Comparison of ENCODE assay signal across 13 cellular contexts in the genomic region with DNA sequence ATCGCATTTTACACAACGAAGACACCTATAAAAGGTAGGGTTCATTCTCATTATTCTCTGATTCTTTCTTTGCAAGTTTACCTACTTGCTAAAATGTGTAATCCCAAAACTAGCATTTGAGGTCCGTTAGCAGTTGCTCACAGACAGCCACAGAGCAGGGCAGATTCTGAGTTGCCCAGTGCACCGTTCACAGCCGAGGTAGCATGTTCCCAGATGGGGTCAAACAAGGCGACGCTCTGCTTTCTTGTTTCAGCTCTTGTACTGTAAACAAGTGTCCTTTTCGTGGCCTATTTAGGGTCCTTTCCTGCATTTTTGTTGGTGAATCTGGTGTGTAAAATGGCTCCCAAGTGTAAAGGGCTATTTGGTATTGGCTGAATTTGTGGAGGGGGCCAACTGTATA. TPM values are rescaled to one million over a fixed set of nuclear protein-coding genes. Genes with fewer than 3 reads are reported as not detected.
DNase-seq lines count a peak whose midpoint lies in the region; TF ChIP-seq lines count a peak whose summit lies in the region.
"Had no signal": no experiment of that assay in that cellular context is flagged by ENCODE, and none has a peak within 500 bp of the region (broad histone marks: within the 10 kb centered on the region; RNA-seq: fewer than 3 reads in every experiment).

No MANE protein-coding gene starts in this region.

- H3K4me3 ChIP-seq in OCI-LY3 (ENCODE audit: low read length), result peak overlapping the region; percentile 87
- peak overlapping the region in 6 of 8 donors; percentile 7 to 89 (median 70) for H3K4me3 ChIP-seq in spleen
- H3K4me3 ChIP-seq: A549, SK-N-MC had no signal

- TF ChIP-seq CTCF in OCI-LY3 (IDR thresholded peaks at IDR 0.05; ENCODE audit: low read depth, low read length), result no peak
- no peak for TF ChIP-seq CTCF in brain (conservative IDR thresholded peaks at IDR 0.05)
- TF ChIP-seq CTCF in spleen (IDR thresholded peaks at IDR 0.05 in 8 of 11, conservative IDR thresholded peaks at IDR 0.05 in 3 of 11), result no peak

- no peak overlapping the region for H3K27ac Mint-ChIP-seq in brain
- H3K27ac Mint-ChIP-seq: nephron had no signal

- H3K79me2 ChIP-seq in OCI-LY3 (ENCODE audit: low read length), result peaks cover 81% of the 10 kb centered on the region

- peak; percentile 55 for DNase-seq in activated CD4-positive, alpha-beta T cell treated with anti-CD3 and anti-CD28 coated beads for 48 hours
- no peak for DNase-seq in activated CD4-positive, alpha-beta T cell treated with anti-CD3 and anti-CD28 coated beads, Interleukin-2, amount 50 U/mL, for 1 hour
- no peak for DNase-seq in spleen
- DNase-seq in nucleus accumbens (lab: John Stamatoyannopoulos, UW), result no peak
- DNase-seq in posterior vena cava (ENCODE audit: low spot score), result no peak
- no peak for DNase-seq in activated CD4-positive, CD25-positive, alpha-beta regulatory T cell (lab: John Stamatoyannopoulos, UW)
- DNase-seq: NCI-H1105 treated with DMSO at 0.1 percent for 48 hours, NCI-H526 had no signal

- H3K27ac ChIP-seq in OCI-LY3 (ENCODE audit: low read length), result peak overlapping the region; percentile 31
- peak overlapping the region in 5 of 8 donors; percentile 0 to 97 (median 26) for H3K27ac ChIP-seq in spleen
- H3K27ac ChIP-seq: A549, SK-N-MC had no signal

- peak overlapping the region; percentile 21; the same call in 1 of the 2 replicates for H3K9ac ChIP-seq in OCI-LY3 (ENCODE audit: low read length)

- H3K4me1 Mint-ChIP-seq in brain, result peaks cover 75% of the 10 kb centered on the region

- peak overlapping the region in 4 of 5 experiments; percentile 82 to 91 (median 90) for H3K4me3 Mint-ChIP-seq in brain

- peaks cover 17% of the 10 kb centered on the region for H3K36me3 Mint-ChIP-seq in brain

- peak overlapping the region; percentile 96 for H3K4me2 ChIP-seq in OCI-LY3 (ENCODE audit: low read length)
- H3K4me2 ChIP-seq: A549 had no signal

- no peak for TF ChIP-seq POLR2A in spleen (IDR thresholded peaks at IDR 0.05)

- peaks cover 62% of the 10 kb centered on the region for H4K20me1 ChIP-seq in OCI-LY3 (ENCODE audit: insufficient read depth, low read length)

- H3K9me3 Mint-ChIP-seq in brain, result no peaks in the 10 kb centered on the region
- H3K9me3 Mint-ChIP-seq: nephron had no signal

- peaks cover 9% of the 10 kb centered on the region; the same call in 1 of the 2 replicates for H3K27me3 ChIP-seq in OCI-LY3 (ENCODE audit: low read depth, low read length)
- no peaks in the 10 kb centered on the region for H3K27me3 ChIP-seq in spleen (replicated peaks in 1 of 7)

- H2AFZ ChIP-seq in OCI-LY3 (ENCODE audit: low read depth, low read length), result no peak overlapping the region

- H3K4me1 ChIP-seq in OCI-LY3 (ENCODE audit: low read length), result peaks cover 45% of the 10 kb centered on the region
- H3K4me1 ChIP-seq in spleen, result peaks cover 44 to 90% (median 81%) of the 10 kb centered on the region in 6 donors

- H3K36me3 ChIP-seq in OCI-LY3 (replicated peaks; ENCODE audit: low read depth, low read length) (peaks cover 7% of the 10 kb centered on the region), spleen (peaks cover 0 to 3% (median 0%) of the 10 kb centered on the region in 6 donors)

- H3K9me3 ChIP-seq in OCI-LY3 (ENCODE audit: insufficient read depth, low read length), result no peaks in the 10 kb centered on the region
- no peaks in the 10 kb centered on the region for H3K9me3 ChIP-seq in spleen
- H3K9me3 ChIP-seq: A549 had no signal

- intact Hi-C loops in spleen (cut with DNase I; ENCODE audit: low total_unique reads), result no loop called here
- intact Hi-C loops in posterior vena cava (cut with DNase I), result no loop called here

- peaks cover 17% of the 10 kb centered on the region for H3K27me3 Mint-ChIP-seq in brain

- whole genome bisulfite sequencing in spleen, 5 donors, result 50 to 72% (median 69%) methylated on average over 8 of the region's 8 CpGs

RNA-seq across cellular contexts. Expression of gene PPP1R2, which starts 3.1 kb away (rescaled TPM):
- polyA plus RNA-seq in brain (ENCODE audit: insufficient read depth, low read depth, low replicate concordance), result 20.7 TPM
- total RNA-seq in spleen, result 100 to 1,000 TPM in 1 of 7 donors, 10 to 100 TPM in 6; 52.7 to 168 (median 67.7) TPM
- 10 to 100 TPM; 30.7 to 37.8 (median 34.9) TPM for polyA plus RNA-seq in spleen
- total RNA-seq in posterior vena cava, result 10 to 100 TPM; 56.7 to 62.6 TPM

RNA-seq across cellular contexts. Expression of gene APOD, which starts 43.7 kb away (rescaled TPM):
- polyA plus RNA-seq in brain (ENCODE audit: insufficient read depth, low read depth, low replicate concordance), result 673 TPM
- total RNA-seq in spleen, result 1 to 10 TPM; 1.9 to 6.8 (median 3.5) TPM
- 10 to 100 TPM in 2 of 3 donors, 1 to 10 TPM in 1; 4.6 to 50.5 (median 11.0) TPM for polyA plus RNA-seq in spleen
- 100 to 1,000 TPM; 221 to 388 TPM for total RNA-seq in posterior vena cava

Comparison
In these comparisons a context has a peak if more than half of its experiments do, and no peak if none do; other contexts are left out.
1. RNA of gene APOD, which starts 43.7 kb away (total RNA-seq): 221 to 388 TPM in posterior vena cava; 1.9 to 6.8 TPM in spleen; every median in the first group is over 10 times any median in the second.